Comparison of ENCODE assay signal across 37 cellular contexts in genomic region chr12:117329756-117330155, GRCh38. TPM values are rescaled to one million over a fixed set of nuclear protein-coding genes. Genes with fewer than 3 reads are reported as not detected.
"Had no signal": no experiment of that assay in that cellular context is flagged by ENCODE, and none has a peak within 500 bp of the region (broad histone marks: within the 10 kb centered on the region; RNA-seq: fewer than 3 reads in every experiment).

No MANE protein-coding gene starts in this region.

- DNase-seq: Karpas-422, Kasumi-1, MG63, MM.1S, MV-4-11, NCI-H1048, NCI-H1092, NCI-H1092 treated with DMSO at 0.1 percent for 48 hours, NCI-H1105, NCI-H1105 treated with DMSO at 0.1 percent for 48 hours, NCI-H1417, NCI-H1417 treated with DMSO at 0.1 percent for 48 hours, NCI-H1436, NCI-H1436 treated with DMSO at 0.1 percent for 48 hours, NCI-H146, NCI-H1694, NCI-H1694 treated with DMSO at 0.1 percent for 48 hours, NCI-H187, NCI-H187 treated with DMSO at 0.1 percent for 48 hours, NCI-H1930, NCI-H2029, NCI-H2029 treated with DMSO at 0.1 percent for 48 hours, NCI-H2081, NCI-H2081 treated with DMSO at 0.1 percent for 48 hours, NCI-H2107, NCI-H2171, NCI-H2171 treated with DMSO at 0.1 percent for 48 hours, NCI-H2227 treated with DMSO at 0.1 percent for 48 hours, NCI-H226, NCI-H345, NCI-H446, NCI-H446 treated with DMSO at 0.1 percent for 48 hours, NCI-H510A, NCI-H510A treated with DMSO at 0.1 percent for 48 hours had no signal

- H3K4me3 ChIP-seq: MG63 had no signal

- H3K9me3 ChIP-seq: MG63 had no signal

- H3K36me3 ChIP-seq: MG63 had no signal

RNA-seq across cellular contexts. Expression of gene NOS1, which starts 31.7 kb away (rescaled TPM):
- total RNA-seq: LHCN-M2, M059J, MCF 10A had no signal
